Comparison of ENCODE assay signal across 19 cellular contexts in the genomic region with DNA sequence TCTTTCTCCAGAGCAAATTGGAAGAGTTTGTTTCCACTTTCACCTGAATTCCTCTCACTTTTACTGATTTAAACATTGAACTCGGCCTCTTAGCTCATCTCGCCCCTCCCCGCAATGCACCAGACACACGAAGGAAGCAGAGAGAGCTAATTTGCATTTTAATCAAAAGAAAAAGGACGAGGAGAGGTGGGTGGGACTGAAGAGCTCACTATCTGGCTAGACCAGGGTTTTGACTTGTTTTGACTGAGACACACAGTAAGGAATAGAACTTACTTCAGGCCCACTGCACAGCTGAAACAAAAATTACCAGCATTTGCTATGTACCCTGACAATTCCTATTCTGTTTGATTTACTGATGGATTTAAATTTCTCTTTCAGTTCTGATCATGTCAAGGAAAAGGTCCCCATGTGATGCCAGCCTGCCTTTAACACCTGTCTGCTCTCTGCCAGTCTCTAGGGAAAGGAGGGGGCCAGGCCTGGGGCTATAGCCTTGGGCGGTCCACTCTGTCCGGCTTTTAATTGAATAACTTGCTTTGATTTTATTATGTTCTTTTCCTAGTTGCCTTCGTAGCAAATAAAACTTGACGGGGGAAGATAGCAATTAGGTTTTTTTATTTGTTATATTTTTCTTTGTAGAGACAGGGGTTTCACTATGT. TPM values are rescaled to one million over a fixed set of nuclear protein-coding genes. Genes with fewer than 3 reads are reported as not detected.
DNase-seq lines count a peak whose midpoint lies in the region; ATAC-seq and TF ChIP-seq lines count a peak whose summit lies in the region.
"Had no signal": no experiment of that assay in that cellular context is flagged by ENCODE, and none has a peak within 500 bp of the region (broad histone marks: within the 10 kb centered on the region; RNA-seq: fewer than 3 reads in every experiment).

No MANE protein-coding gene starts in this region.

- peaks cover 6% of the 10 kb centered on the region for H3K79me2 ChIP-seq in hepatocyte
- H3K79me2 ChIP-seq in GM23248 (ENCODE audit: insufficient read depth): no peaks in the 10 kb centered on the region

- in situ Hi-C loops in GM23248 (cut with MboI): no loop called here
- in situ Hi-C loops in brain microvascular endothelial cell (cut with HindIII; ENCODE audit: low pct_ligation_motif_present, low sequenced_read_pairs): no loop called here

- no peak overlapping the region for H3K9ac ChIP-seq in GM23248

- H3K4me2 ChIP-seq in hepatocyte (peak overlapping the region; percentile 70), GM23248 (ENCODE audit: unreplicated experiment) (no peak overlapping the region)

- peak overlapping the region; percentile 36 for H3K27ac ChIP-seq in hepatocyte
- H3K27ac ChIP-seq in GM23248: no peak overlapping the region
- H3K27ac ChIP-seq in brain microvascular endothelial cell: no peak overlapping the region
- H3K27ac ChIP-seq: colonic mucosa, epithelial cell of prostate, gastrocnemius medialis had no signal

- H2AFZ ChIP-seq in hepatocyte: no peak overlapping the region
- H2AFZ ChIP-seq in GM23248: no peak overlapping the region

- H3K27ac Mint-ChIP-seq in stimulated activated memory B cell treated with anti-CD40 and anti-IgM and Interleukin-4, amounts not matched to agents 10 μg/mL and 1 μg/mL and 100 μg/mL, for 72 hours: no peak overlapping the region
- H3K27ac Mint-ChIP-seq: CD8-positive, alpha-beta memory T cell; stimulated activated naive CD8-positive, alpha-beta T cell treated with anti-CD3 and anti-CD28 coated beads, Interleukin-15, Interleukin-2, amounts not matched to agents 100 ng/mL and 50 ng/mL, for 24 hours had no signal

- H3K4me1 Mint-ChIP-seq in stimulated activated memory B cell treated with anti-CD40 and anti-IgM and Interleukin-4, amounts not matched to agents 10 μg/mL and 1 μg/mL and 100 μg/mL, for 72 hours: peaks cover 16% of the 10 kb centered on the region
- H3K4me1 Mint-ChIP-seq: CD8-positive, alpha-beta memory T cell had no signal

- DNase-seq in NCI-H2029 treated with DMSO at 0.1 percent for 48 hours (lab: John Stamatoyannopoulos, UW) (peak; percentile 58), NCI-H2029 (lab: John Stamatoyannopoulos, UW) (no peak), NCI-H526 (lab: John Stamatoyannopoulos, UW) (peak; percentile 43 to 68), hepatocyte (ENCODE audit: low spot score) (no peak), GM23248 (no peak), brain microvascular endothelial cell (no peak), DMS 273 treated with DMSO at 0.1 percent for 48 hours (lab: John Stamatoyannopoulos, UW) (no peak)
- DNase-seq: activated CD4-positive, alpha-beta T cell treated with anti-CD3 and anti-CD28 coated beads for 1 hour; activated CD8-positive, alpha-beta memory T cell treated with anti-CD3 and anti-CD28 coated beads, Interleukin-2, amount 50 U/mL, for 4 hours; activated gamma-delta T cell treated with Interleukin-2 at 50 U/mL for 16 hours; CD8-positive, alpha-beta memory T cell; gastrocnemius medialis; NCI-H2107; SHP77 treated with DMSO at 0.1 percent for 48 hours had no signal

- H3K9me3 ChIP-seq in hepatocyte (ENCODE audit: low read depth) (no peaks in the 10 kb centered on the region), GM23248 (ENCODE audit: low read depth) (no peaks in the 10 kb centered on the region)
- H3K9me3 ChIP-seq: colonic mucosa, gastrocnemius medialis had no signal

- H3K4me3 Mint-ChIP-seq in stimulated activated memory B cell treated with anti-CD40 and anti-IgM and Interleukin-4, amounts not matched to agents 10 μg/mL and 1 μg/mL and 100 μg/mL, for 72 hours: peak overlapping the region; percentile 41
- H3K4me3 Mint-ChIP-seq: CD8-positive, alpha-beta memory T cell; stimulated activated naive CD8-positive, alpha-beta T cell treated with anti-CD3 and anti-CD28 coated beads, Interleukin-15, Interleukin-2, amounts not matched to agents 100 ng/mL and 50 ng/mL, for 24 hours had no signal

- ATAC-seq in stimulated activated memory B cell treated with anti-CD40 and anti-IgM and Interleukin-4, amounts not matched to agents 10 μg/mL and 1 μg/mL and 100 μg/mL, for 72 hours: no peak
- ATAC-seq: gastrocnemius medialis, GM12878 had no signal

- H3K36me3 ChIP-seq in hepatocyte (replicated peaks; ENCODE audit: insufficient read depth, low read depth) (no peaks in the 10 kb centered on the region), GM23248 (ENCODE audit: low read depth) (no peaks in the 10 kb centered on the region), brain microvascular endothelial cell (replicated peaks) (no peaks in the 10 kb centered on the region)
- H3K36me3 ChIP-seq: colonic mucosa, gastrocnemius medialis had no signal

- peaks cover 30% of the 10 kb centered on the region for H3K36me3 Mint-ChIP-seq in stimulated activated memory B cell treated with anti-CD40 and anti-IgM and Interleukin-4, amounts not matched to agents 10 μg/mL and 1 μg/mL and 100 μg/mL, for 72 hours

- H3K27me3 Mint-ChIP-seq in stimulated activated memory B cell treated with anti-CD40 and anti-IgM and Interleukin-4, amounts not matched to agents 10 μg/mL and 1 μg/mL and 100 μg/mL, for 72 hours: no peaks in the 10 kb centered on the region
- H3K27me3 Mint-ChIP-seq: stimulated activated naive CD8-positive, alpha-beta T cell treated with anti-CD3 and anti-CD28 coated beads, Interleukin-15, Interleukin-2, amounts not matched to agents 100 ng/mL and 50 ng/mL, for 24 hours had no signal

- no peaks in the 10 kb centered on the region for H3K27me3 ChIP-seq in hepatocyte
- no peaks in the 10 kb centered on the region for H3K27me3 ChIP-seq in GM23248 (replicated peaks; ENCODE audit: insufficient read depth)
- no peaks in the 10 kb centered on the region for H3K27me3 ChIP-seq in brain microvascular endothelial cell (replicated peaks)
- H3K27me3 ChIP-seq: colonic mucosa had no signal

- 62% methylated on average over 9 of the region's 9 CpGs for WGBS in hepatocyte (ENCODE audit: low lambda C conversion rate, missing lambda C conversion rate)
- 63 to 65% methylated on average over 9 of the region's 9 CpGs for WGBS in GM23248 (ENCODE audit: low coverage in 1 of 2, low lambda C conversion rate in 2 of 2, missing lambda C conversion rate in 2 of 2), 2 experiments

- H3K9me2 ChIP-seq in hepatocyte (replicated peaks; ENCODE audit: insufficient read depth) (no peaks in the 10 kb centered on the region), GM23248 (ENCODE audit: insufficient read depth) (no peaks in the 10 kb centered on the region)

- H3F3A ChIP-seq in GM23248 (ENCODE audit: insufficient read depth): no peaks in the 10 kb centered on the region

- H4K20me1 ChIP-seq in hepatocyte (ENCODE audit: insufficient read depth, poor library complexity, severe bottlenecking) (no peaks in the 10 kb centered on the region), GM23248 (ENCODE audit: insufficient read depth) (no peaks in the 10 kb centered on the region)

- TF ChIP-seq CTCF in hepatocyte (IDR thresholded peaks at IDR 0.05; ENCODE audit: poor library complexity) (no peak), brain microvascular endothelial cell (IDR thresholded peaks at IDR 0.05; ENCODE audit: low read depth, low read length, missing control alignments) (no peak)

- no peak overlapping the region for H3K4me3 ChIP-seq in hepatocyte
- H3K4me3 ChIP-seq in GM23248: no peak overlapping the region
- H3K4me3 ChIP-seq in brain microvascular endothelial cell (ENCODE audit: low read depth, low read length): no peak overlapping the region
- H3K4me3 ChIP-seq: colonic mucosa, gastrocnemius medialis, GM12878 had no signal

- peaks cover 29% of the 10 kb centered on the region for H3K4me1 ChIP-seq in hepatocyte (ENCODE audit: insufficient read depth)
- no peaks in the 10 kb centered on the region for H3K4me1 ChIP-seq in GM23248 (ENCODE audit: insufficient read depth)
- H3K4me1 ChIP-seq: colonic mucosa, gastrocnemius medialis had no signal

- H3K9me3 Mint-ChIP-seq in stimulated activated memory B cell treated with anti-CD40 and anti-IgM and Interleukin-4, amounts not matched to agents 10 μg/mL and 1 μg/mL and 100 μg/mL, for 72 hours: peaks cover 3% of the 10 kb centered on the region
- H3K9me3 Mint-ChIP-seq: stimulated activated naive CD8-positive, alpha-beta T cell treated with anti-CD3 and anti-CD28 coated beads, Interleukin-15, Interleukin-2, amounts not matched to agents 100 ng/mL and 50 ng/mL, for 24 hours had no signal

RNA-seq across cellular contexts. Expression of a gene that starts 47.4 kb away (rescaled TPM):
- 50.1 and 59.1 TPM in 2 replicates for total RNA-seq in hepatocyte
- 18.8 and 31.2 TPM in 2 replicates for polyA plus RNA-seq in hepatocyte
- total RNA-seq in GM23248 (2014; rRNA removed; shearing (Covaris generic)): 5.2 and 8.0 TPM in 2 replicates
- 4.0 and 4.7 TPM in 2 replicates for polyA plus RNA-seq in GM23248 (2016; fragmentation: Nextera tagmentation; extraction: Ambion mirVana)

Comparison
In these comparisons a context has a peak if more than half of its experiments do, and no peak if none do; other contexts are left out.
1. DNase-seq: peak in NCI-H2029 treated with DMSO at 0.1 percent for 48 hours (single experiment) and NCI-H526 (2 of 2); none in NCI-H2029 (single experiment), hepatocyte (single experiment), GM23248 (single experiment), brain microvascular endothelial cell (single experiment) and DMS 273 treated with DMSO at 0.1 percent for 48 hours (single experiment).